1 cellular context compared by ENCODE assay signal in the genomic region with DNA sequence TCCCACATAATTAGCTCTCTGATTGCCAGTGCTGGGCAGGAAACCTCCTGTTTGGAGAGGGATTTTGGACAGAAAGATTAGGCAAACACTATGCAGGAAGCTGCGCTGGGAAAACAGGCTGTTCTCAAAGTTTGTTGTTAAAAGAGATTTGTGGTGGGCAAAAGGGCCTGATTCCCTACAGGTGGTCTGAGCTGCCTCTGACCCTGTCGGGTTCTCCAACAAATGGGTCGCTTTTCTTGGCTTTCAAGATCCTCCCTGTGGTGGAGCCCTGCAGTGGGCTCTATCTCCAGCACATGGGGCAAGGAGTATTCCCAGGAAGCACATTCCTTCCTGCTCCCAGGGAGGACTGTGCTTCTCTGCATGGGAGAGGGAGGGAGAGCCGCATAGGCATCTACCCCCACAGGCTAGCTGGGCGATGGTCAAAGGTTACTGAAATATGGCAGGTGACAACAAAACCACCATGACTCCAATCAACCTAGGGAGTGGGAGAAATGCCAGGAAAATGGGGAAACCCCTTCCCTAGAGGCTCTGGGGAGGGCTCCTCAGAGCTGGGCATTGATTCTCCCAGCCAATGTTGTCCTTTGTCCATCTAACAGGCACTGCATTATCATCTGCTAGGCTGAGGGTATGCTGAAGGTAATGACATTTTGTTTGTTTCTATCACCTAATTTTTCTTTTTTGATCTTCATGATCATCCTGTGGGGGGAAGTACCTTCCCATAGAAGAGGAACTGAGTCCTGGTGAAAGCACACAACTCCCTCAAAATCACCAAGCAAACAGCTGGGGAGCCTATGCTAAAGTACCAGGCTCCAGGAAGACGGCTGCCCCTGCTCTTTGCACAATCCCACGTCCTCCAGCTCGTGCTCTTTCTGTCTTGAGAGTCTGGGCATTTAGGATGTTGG.
TF ChIP-seq lines count a peak whose summit lies in the region.

No MANE protein-coding gene starts in this region.

TF ChIP-seq in HepG2, 621 proteins besides CTCF, POLR2A, EP300 and RAD21 (continued from another document and continues in another):
- TF ChIP-seq ZNF790 (CRISPR knock-in tag; IDR thresholded peaks at IDR 0.05; ENCODE audit: borderline replicate concordance) (no peak), PAX8 (CRISPR knock-in tag; IDR thresholded peaks at IDR 0.05; ENCODE audit: borderline replicate concordance) (no peak), SP2 (CRISPR knock-in tag; IDR thresholded peaks at IDR 0.05) (no peak), ARID4A (CRISPR knock-in tag; IDR thresholded peaks at IDR 0.05; ENCODE audit: borderline replicate concordance) (peak; percentile 19; the same call in 1 of the 2 replicates), ZBTB26 (CRISPR knock-in tag; IDR thresholded peaks at IDR 0.05; ENCODE audit: borderline replicate concordance) (peak; percentile 39; the same call in 1 of the 2 replicates), NFIC (IDR thresholded peaks at IDR 0.05; ENCODE audit: low read length) (no peak), HNF1A (IDR thresholded peaks at IDR 0.05; ENCODE audit: low read depth) (no peak), HNF1A (CRISPR knock-in tag; IDR thresholded peaks at IDR 0.05; ENCODE audit: borderline replicate concordance) (peak; percentile 34; the same call in 1 of the 2 replicates), NCOA1 (CRISPR knock-in tag; IDR thresholded peaks at IDR 0.05) (no peak), GFI1 (CRISPR knock-in tag; IDR thresholded peaks at IDR 0.05; ENCODE audit: borderline replicate concordance) (peak; percentile 32; the same call in 1 of the 2 replicates), ZNF138 (CRISPR knock-in tag; IDR thresholded peaks at IDR 0.05; ENCODE audit: low read depth) (no peak), CREBL2 (CRISPR knock-in tag; IDR thresholded peaks at IDR 0.05; ENCODE audit: borderline replicate concordance) (no peak), SOX13 (IDR thresholded peaks at IDR 0.05) (no peak), SOX13 (CRISPR knock-in tag; conservative IDR thresholded peaks at IDR 0.05 in 1 of 2, IDR thresholded peaks at IDR 0.05 in 1 of 2) (peak in 1 of 2 experiments; percentile 56; a peak in 1 of 4 replicates), MYPOP (CRISPR knock-in tag; IDR thresholded peaks at IDR 0.05) (no peak), SRSF1 (optimal IDR thresholded peaks at IDR 0.05; ENCODE audit: low read depth, low read length) (no peak)
- TF ChIP-seq, protein P1, sequence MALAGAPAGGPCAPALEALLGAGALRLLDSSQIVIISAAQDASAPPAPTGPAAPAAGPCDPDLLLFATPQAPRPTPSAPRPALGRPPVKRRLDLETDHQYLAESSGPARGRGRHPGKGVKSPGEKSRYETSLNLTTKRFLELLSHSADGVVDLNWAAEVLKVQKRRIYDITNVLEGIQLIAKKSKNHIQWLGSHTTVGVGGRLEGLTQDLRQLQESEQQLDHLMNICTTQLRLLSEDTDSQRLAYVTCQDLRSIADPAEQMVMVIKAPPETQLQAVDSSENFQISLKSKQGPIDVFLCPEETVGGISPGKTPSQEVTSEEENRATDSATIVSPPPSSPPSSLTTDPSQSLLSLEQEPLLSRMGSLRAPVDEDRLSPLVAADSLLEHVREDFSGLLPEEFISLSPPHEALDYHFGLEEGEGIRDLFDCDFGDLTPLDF (CRISPR knock-in tag; IDR thresholded peaks at IDR 0.05) = no peak
- TF ChIP-seq, protein P2, sequence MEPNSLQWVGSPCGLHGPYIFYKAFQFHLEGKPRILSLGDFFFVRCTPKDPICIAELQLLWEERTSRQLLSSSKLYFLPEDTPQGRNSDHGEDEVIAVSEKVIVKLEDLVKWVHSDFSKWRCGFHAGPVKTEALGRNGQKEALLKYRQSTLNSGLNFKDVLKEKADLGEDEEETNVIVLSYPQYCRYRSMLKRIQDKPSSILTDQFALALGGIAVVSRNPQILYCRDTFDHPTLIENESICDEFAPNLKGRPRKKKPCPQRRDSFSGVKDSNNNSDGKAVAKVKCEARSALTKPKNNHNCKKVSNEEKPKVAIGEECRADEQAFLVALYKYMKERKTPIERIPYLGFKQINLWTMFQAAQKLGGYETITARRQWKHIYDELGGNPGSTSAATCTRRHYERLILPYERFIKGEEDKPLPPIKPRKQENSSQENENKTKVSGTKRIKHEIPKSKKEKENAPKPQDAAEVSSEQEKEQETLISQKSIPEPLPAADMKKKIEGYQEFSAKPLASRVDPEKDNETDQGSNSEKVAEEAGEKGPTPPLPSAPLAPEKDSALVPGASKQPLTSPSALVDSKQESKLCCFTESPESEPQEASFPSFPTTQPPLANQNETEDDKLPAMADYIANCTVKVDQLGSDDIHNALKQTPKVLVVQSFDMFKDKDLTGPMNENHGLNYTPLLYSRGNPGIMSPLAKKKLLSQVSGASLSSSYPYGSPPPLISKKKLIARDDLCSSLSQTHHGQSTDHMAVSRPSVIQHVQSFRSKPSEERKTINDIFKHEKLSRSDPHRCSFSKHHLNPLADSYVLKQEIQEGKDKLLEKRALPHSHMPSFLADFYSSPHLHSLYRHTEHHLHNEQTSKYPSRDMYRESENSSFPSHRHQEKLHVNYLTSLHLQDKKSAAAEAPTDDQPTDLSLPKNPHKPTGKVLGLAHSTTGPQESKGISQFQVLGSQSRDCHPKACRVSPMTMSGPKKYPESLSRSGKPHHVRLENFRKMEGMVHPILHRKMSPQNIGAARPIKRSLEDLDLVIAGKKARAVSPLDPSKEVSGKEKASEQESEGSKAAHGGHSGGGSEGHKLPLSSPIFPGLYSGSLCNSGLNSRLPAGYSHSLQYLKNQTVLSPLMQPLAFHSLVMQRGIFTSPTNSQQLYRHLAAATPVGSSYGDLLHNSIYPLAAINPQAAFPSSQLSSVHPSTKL (CRISPR knock-in tag; IDR thresholded peaks at IDR 0.05) = peak; percentile 59
- TF ChIP-seq, protein P3, sequence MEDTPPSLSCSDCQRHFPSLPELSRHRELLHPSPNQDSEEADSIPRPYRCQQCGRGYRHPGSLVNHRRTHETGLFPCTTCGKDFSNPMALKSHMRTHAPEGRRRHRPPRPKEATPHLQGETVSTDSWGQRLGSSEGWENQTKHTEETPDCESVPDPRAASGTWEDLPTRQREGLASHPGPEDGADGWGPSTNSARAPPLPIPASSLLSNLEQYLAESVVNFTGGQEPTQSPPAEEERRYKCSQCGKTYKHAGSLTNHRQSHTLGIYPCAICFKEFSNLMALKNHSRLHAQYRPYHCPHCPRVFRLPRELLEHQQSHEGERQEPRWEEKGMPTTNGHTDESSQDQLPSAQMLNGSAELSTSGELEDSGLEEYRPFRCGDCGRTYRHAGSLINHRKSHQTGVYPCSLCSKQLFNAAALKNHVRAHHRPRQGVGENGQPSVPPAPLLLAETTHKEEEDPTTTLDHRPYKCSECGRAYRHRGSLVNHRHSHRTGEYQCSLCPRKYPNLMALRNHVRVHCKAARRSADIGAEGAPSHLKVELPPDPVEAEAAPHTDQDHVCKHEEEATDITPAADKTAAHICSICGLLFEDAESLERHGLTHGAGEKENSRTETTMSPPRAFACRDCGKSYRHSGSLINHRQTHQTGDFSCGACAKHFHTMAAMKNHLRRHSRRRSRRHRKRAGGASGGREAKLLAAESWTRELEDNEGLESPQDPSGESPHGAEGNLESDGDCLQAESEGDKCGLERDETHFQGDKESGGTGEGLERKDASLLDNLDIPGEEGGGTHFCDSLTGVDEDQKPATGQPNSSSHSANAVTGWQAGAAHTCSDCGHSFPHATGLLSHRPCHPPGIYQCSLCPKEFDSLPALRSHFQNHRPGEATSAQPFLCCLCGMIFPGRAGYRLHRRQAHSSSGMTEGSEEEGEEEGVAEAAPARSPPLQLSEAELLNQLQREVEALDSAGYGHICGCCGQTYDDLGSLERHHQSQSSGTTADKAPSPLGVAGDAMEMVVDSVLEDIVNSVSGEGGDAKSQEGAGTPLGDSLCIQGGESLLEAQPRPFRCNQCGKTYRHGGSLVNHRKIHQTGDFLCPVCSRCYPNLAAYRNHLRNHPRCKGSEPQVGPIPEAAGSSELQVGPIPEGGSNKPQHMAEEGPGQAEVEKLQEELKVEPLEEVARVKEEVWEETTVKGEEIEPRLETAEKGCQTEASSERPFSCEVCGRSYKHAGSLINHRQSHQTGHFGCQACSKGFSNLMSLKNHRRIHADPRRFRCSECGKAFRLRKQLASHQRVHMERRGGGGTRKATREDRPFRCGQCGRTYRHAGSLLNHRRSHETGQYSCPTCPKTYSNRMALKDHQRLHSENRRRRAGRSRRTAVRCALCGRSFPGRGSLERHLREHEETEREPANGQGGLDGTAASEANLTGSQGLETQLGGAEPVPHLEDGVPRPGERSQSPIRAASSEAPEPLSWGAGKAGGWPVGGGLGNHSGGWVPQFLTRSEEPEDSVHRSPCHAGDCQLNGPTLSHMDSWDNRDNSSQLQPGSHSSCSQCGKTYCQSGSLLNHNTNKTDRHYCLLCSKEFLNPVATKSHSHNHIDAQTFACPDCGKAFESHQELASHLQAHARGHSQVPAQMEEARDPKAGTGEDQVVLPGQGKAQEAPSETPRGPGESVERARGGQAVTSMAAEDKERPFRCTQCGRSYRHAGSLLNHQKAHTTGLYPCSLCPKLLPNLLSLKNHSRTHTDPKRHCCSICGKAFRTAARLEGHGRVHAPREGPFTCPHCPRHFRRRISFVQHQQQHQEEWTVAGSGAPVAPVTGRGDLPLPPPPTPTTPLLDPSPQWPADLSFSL (CRISPR knock-in tag; IDR thresholded peaks at IDR 0.05) = 0 out of 2 replicates have a peak, but pooled peaks have one; percentile 18
